In the genomic region with DNA sequence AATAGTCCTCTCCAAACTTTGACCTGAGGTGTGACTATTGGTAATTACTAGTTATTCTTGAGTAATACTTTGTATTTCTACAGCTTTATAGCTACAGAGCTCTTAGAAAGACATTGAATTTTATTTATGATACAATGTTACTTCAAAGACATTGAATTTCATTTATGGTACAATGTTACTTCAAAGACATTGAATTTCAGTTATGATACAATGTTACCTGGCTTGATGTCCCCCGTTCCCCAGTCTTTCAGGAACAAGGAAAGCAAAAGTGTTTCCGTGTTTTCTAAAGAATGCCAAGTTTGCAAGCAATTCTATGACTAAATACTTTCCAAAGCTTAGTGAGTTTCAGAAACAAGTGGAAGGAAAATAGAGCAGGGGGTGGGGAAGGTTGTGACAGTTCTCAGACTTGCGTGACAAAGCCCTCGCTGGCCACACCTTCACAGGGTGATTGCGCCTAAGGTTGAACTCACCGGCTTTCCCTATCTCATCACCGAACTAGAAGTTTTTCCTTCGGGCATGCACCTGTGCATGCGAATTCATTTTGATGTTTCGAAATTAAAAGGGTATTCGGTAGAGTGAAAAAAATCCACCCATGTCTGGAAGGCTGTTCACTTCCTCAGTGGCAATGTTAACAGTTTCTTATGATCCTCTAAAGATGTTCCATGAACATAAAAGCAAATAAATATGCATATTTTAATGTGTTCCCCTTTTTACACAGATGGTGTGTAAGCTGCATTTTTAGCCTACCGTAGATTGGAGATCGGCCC, we compare ENCODE assay signal across 8 cellular contexts. TPM values are rescaled to one million over a fixed set of nuclear protein-coding genes. Genes with fewer than 3 reads are reported as not detected.
DNase-seq lines count a peak whose midpoint lies in the region; ATAC-seq, FAIRE-seq and TF ChIP-seq lines count a peak whose summit lies in the region.

No MANE protein-coding gene starts in this region.

- peak overlapping the region; percentile 84 to 98 (median 98) for H3K4me3 Mint-ChIP-seq in T-cell

- H4K20me1 ChIP-seq in keratinocyte (ENCODE audit: control insufficient read depth, extremely low read depth, insufficient read depth, low read length): no peaks in the 10 kb centered on the region

- dilution Hi-C loops in keratinocyte (cut with MboI; ENCODE audit: extremely low pct_ligation_motif_present, low sequenced_read_pairs): no loop called here

- peak overlapping the region; percentile 87 for H2AFZ ChIP-seq in keratinocyte (ENCODE audit: control insufficient read depth, low read length)

- H3K4me3 ChIP-seq in BE2C (ENCODE audit: low read depth, low read length) (peak overlapping the region; percentile 99), ascending aorta (peak overlapping the region; percentile 75 to 93), keratinocyte (ENCODE audit: control insufficient read depth in 2 of 3, extremely low read depth in 1 of 3, insufficient read depth in 2 of 3, low read depth in 1 of 3, low read length in 3 of 3) (peak overlapping the region; percentile 64 to 96 (median 67))

- H3K9me3 Mint-ChIP-seq in T-cell: no peaks in the 10 kb centered on the region

- H3K36me3 ChIP-seq in BE2C (peaks cover 26% of the 10 kb centered on the region), ascending aorta (peaks cover 0 to 1% of the 10 kb centered on the region in 2 donors), keratinocyte (ENCODE audit: control insufficient read depth in 2 of 2, extremely low read depth in 1 of 2, insufficient read depth in 2 of 2, low read length in 2 of 2) (peaks cover 0 to 2% of the 10 kb centered on the region in 2 experiments)

- H3K9ac ChIP-seq in keratinocyte (ENCODE audit: control insufficient read depth, extremely low read depth, insufficient read depth, low read length): peak overlapping the region; percentile 91

- H3K27me3 Mint-ChIP-seq in T-cell: peaks cover 2 to 3% of the 10 kb centered on the region in 2 donors

- CTCF ChIA-PET in T-cell (lab: Charles Lee): no interaction called here

- peaks cover 3% of the 10 kb centered on the region; the same call in 1 of the 2 replicates for H3K4me1 ChIP-seq in BE2C
- peaks cover 3 to 19% of the 10 kb centered on the region in 2 donors for H3K4me1 ChIP-seq in ascending aorta
- peaks cover 13% of the 10 kb centered on the region for H3K4me1 ChIP-seq in keratinocyte (ENCODE audit: control insufficient read depth, extremely low read depth, insufficient read depth, low read length)

- H3K9me3 ChIP-seq in BE2C: no peaks in the 10 kb centered on the region
- no peaks in the 10 kb centered on the region for H3K9me3 ChIP-seq in ascending aorta
- H3K9me3 ChIP-seq in keratinocyte (ENCODE audit: control insufficient read depth, low read depth, low read length): no peaks in the 10 kb centered on the region

- H3K4me1 Mint-ChIP-seq in T-cell: peaks cover 51 to 62% (median 54%) of the 10 kb centered on the region in 3 donors

- peaks cover 39% of the 10 kb centered on the region for H3K79me2 ChIP-seq in keratinocyte (ENCODE audit: control insufficient read depth, insufficient read depth, low read length)

- peak overlapping the region; percentile 96 to 99 for H3K27ac Mint-ChIP-seq in T-cell

- TF ChIP-seq CTCF in BE2C (IDR thresholded peaks at IDR 0.05; ENCODE audit: low read depth, low read length) (no peak), ascending aorta (IDR thresholded peaks at IDR 0.05) (no peak), keratinocyte (optimal IDR thresholded peaks at IDR 0.05 in 1 of 3, IDR thresholded peaks at IDR 0.05 in 1 of 3, conservative IDR thresholded peaks at IDR 0.05 in 1 of 3; ENCODE audit: extremely low read depth in 1 of 3, insufficient read depth in 2 of 3, low read length in 3 of 3) (no peak)

- ATAC-seq in HG03045 (IDR thresholded peaks at IDR 0.05; ENCODE audit: unreplicated experiment) (peak; percentile 20), T-cell (replicated peaks in 1 of 4) (peak in 2 of 4 experiments; percentile 14 to 17), HG02571 (IDR thresholded peaks at IDR 0.05; ENCODE audit: unreplicated experiment) (no peak)

- FAIRE-seq in keratinocyte (lab: Jason Lieb, UNC): no peak

- H3K27me3 ChIP-seq in BE2C: no peaks in the 10 kb centered on the region
- H3K27me3 ChIP-seq in ascending aorta: no peaks in the 10 kb centered on the region
- H3K27me3 ChIP-seq in keratinocyte (ENCODE audit: control insufficient read depth, extremely low read depth, insufficient read depth, low read length): no peaks in the 10 kb centered on the region

- peaks cover 16% of the 10 kb centered on the region for H3K36me3 Mint-ChIP-seq in T-cell

- no peaks in the 10 kb centered on the region for H3K9me1 ChIP-seq in keratinocyte (ENCODE audit: control insufficient read depth, extremely low read depth, insufficient read depth, low read length)

- intact Hi-C loops in ascending aorta (cut with DNase I): loop anchor here (1.0 to 10.0 kb wide), 3 partner anchors 44 to 1040 kb away; partner anchors contain the start of genes IL10RB, SCAF4 and SYNJ1

- H3K27ac ChIP-seq in ascending aorta (peak overlapping the region; percentile 76 to 93), keratinocyte (ENCODE audit: control insufficient read depth, insufficient read depth, low read length) (peak overlapping the region; percentile 75)

- H3K4me2 ChIP-seq in keratinocyte (ENCODE audit: control insufficient read depth, extremely low read depth, insufficient read depth, low read depth, low read length): peak overlapping the region; percentile 94

- POLR2A ChIA-PET in T-cell (lab: Charles Lee): interaction anchor here in 1 of 2 donors (0.6 to 1.1 kb wide), 3 partner anchors 18 to 949 kb away, joined by 3 to 6 read pairs (median 4); partner anchors contain the start of gene TMEM50B

- no peak for DNase-seq in BE2C
- peak in 25 of 34 experiments; percentile 6 to 41 (median 16) for DNase-seq in T-cell
- DNase-seq in ascending aorta (ENCODE audit: low spot score in 2 of 2): no peak
- DNase-seq in keratinocyte (ENCODE audit: low read depth, low spot score): no peak
- DNase-seq in stimulated activated CD4-positive, alpha-beta T cell treated with anti-CD3 and anti-CD28 coated beads, Interleukin-1b, Interleukin-23, amount 100 ng/mL, for 24 hours (ENCODE audit: low read depth in 4 of 4, low spot score in 1 of 4): peak; percentile 26 to 71 (median 48)
- no peak for DNase-seq in NCI-H524 treated with DMSO at 0.1 percent for 48 hours (lab: John Stamatoyannopoulos, UW)

RNA-seq across cellular contexts. Expression of gene PAXBP1, which starts 0.9 kb away (rescaled TPM):
- polyA plus RNA-seq in BE2C (2012; ENCODE audit: insufficient read depth, insufficient read length, low read depth): 25.4 TPM
- total RNA-seq in T-cell (10 to 100 TPM; 54.0 to 66.2 (median 58.2) TPM), ascending aorta (18.3 TPM)
- polyA plus RNA-seq in keratinocyte: 11.3 to 27.3 TPM (median 17.3 TPM) in 3 replicates
- 71.0 TPM for polyA plus RNA-seq in keratinocyte (2011; ENCODE audit: low read depth)
- 3.9 and 7.7 TPM in 2 replicates for polyA plus RNA-seq in keratinocyte (2011; cell fraction: cytosol; rRNA removed)
- polyA plus RNA-seq in keratinocyte (2011; cell fraction: nucleus; rRNA removed): 39.1 and 57.1 TPM in 2 replicates
- 10.4 and 16.6 TPM in 2 replicates for polyA plus RNA-seq in keratinocyte (2012; ENCODE audit: low replicate concordance)
- 4.4 to 21.1 TPM (median 6.4 TPM) in 3 replicates for polyA minus RNA-seq in keratinocyte
- polyA minus RNA-seq in keratinocyte (2011; cell fraction: cytosol; rRNA and poly(A)+ RNA removed): 4.0 TPM
- polyA minus RNA-seq in keratinocyte (2011; cell fraction: nucleus; rRNA and poly(A)+ RNA removed): 17.4 and 34.0 TPM in 2 replicates

RNA-seq across cellular contexts. Expression of gene SYNJ1, which starts 44.7 kb away (rescaled TPM):
- 6.6 TPM for polyA plus RNA-seq in BE2C (2012; ENCODE audit: insufficient read depth, insufficient read length, low read depth)
- 10 to 100 TPM; 15.2 to 24.0 (median 20.3) TPM for total RNA-seq in T-cell
- 12.1 TPM for total RNA-seq in ascending aorta
- 2.3 to 4.9 TPM (median 3.6 TPM) in 3 replicates for polyA plus RNA-seq in keratinocyte
- 6.5 TPM for polyA plus RNA-seq in keratinocyte (2011; ENCODE audit: low read depth)
- 3.4 and 4.9 TPM in 2 replicates for polyA plus RNA-seq in keratinocyte (2011; cell fraction: cytosol; rRNA removed)
- polyA plus RNA-seq in keratinocyte (2011; cell fraction: nucleus; rRNA removed): 10.1 and 12.7 TPM in 2 replicates
- 3.5 and 3.6 TPM in 2 replicates for polyA plus RNA-seq in keratinocyte (2012; ENCODE audit: low replicate concordance)
- 1.4 to 12.1 TPM (median 7.1 TPM) in 3 replicates for polyA minus RNA-seq in keratinocyte
- 2.3 TPM for polyA minus RNA-seq in keratinocyte (2011; cell fraction: cytosol; rRNA and poly(A)+ RNA removed)
- polyA minus RNA-seq in keratinocyte (2011; cell fraction: nucleus; rRNA and poly(A)+ RNA removed): 6.8 and 13.9 TPM in 2 replicates

Comparison
In these comparisons a context has a peak if more than half of its experiments do, and no peak if none do; other contexts are left out.
1. DNase-seq: peak in T-cell (25 of 34) and stimulated activated CD4-positive, alpha-beta T cell treated with anti-CD3 and anti-CD28 coated beads, Interleukin-1b, Interleukin-23, amount 100 ng/mL, for 24 hours (4 of 4); none in BE2C (single experiment), ascending aorta (0 of 2), keratinocyte (single experiment) and NCI-H524 treated with DMSO at 0.1 percent for 48 hours (single experiment).
2. Peak in every context shown above with its lines, with median percentiles within 50 percentile points of each other: H3K4me3 ChIP-seq.